26 cellular contexts compared by ENCODE assay signal in the genomic region with DNA sequence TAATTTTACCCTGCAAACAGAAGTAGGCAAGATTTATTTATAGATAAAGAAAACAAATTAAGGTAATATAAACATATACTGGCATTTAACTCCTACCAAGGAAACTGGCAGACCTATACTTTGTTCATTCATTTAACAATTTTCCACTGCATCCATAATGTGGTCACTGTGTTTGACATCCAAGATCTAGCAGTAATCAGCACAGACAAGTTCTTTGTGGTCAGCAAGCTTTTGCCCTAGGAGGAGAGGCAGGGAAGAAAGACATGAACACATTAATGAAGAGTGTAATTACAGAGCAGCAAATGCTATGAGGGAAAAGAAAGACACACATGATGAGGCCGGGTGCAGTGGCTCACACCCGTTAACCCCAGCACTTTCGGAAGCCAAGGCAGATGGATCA.
"Had no signal": no experiment of that assay in that cellular context is flagged by ENCODE, and none has a peak within 500 bp of the region (broad histone marks: within the 10 kb centered on the region; RNA-seq: fewer than 3 reads in every experiment).

No MANE protein-coding gene starts in this region.

- H3K27me3 ChIP-seq: body of pancreas, cardiac muscle cell, dorsolateral prefrontal cortex, gastrocnemius medialis, neural progenitor cell, suprapubic skin, tibial artery, upper lobe of right lung had no signal

- H3K27me3 Mint-ChIP-seq: activated naive CD8-positive, alpha-beta T cell had no signal

- H3K4me1 ChIP-seq: suprapubic skin, upper lobe of right lung had no signal

- H3K4me1 Mint-ChIP-seq: neural progenitor cell had no signal

- H3K36me3 ChIP-seq: cardiac muscle cell, neural progenitor cell had no signal

- H3K4me3 ChIP-seq: body of pancreas, cardiac muscle cell, coronary artery, dorsolateral prefrontal cortex, gastrocnemius medialis, neural progenitor cell, suprapubic skin, tibial artery, upper lobe of right lung had no signal

- H3K27ac Mint-ChIP-seq: neural progenitor cell; T-helper 2 cell treated with Interferon-gamma antibody and Interleukin-4, amounts not matched to agents 5 μg/mL and 100 μg/mL, for 36 hours had no signal

- ATAC-seq: activated CD4-positive, CD25-positive, alpha-beta regulatory T cell treated with anti-CD3 and anti-CD28 coated beads, Interleukin-2, amount 50 U/mL, for 24 hours; body of pancreas; gastrocnemius medialis; left cardiac atrium; left ventricle myocardium superior; right cardiac atrium; upper lobe of right lung had no signal

- H3K9me3 ChIP-seq: body of pancreas, gastrocnemius medialis, suprapubic skin, tibial artery, upper lobe of right lung had no signal

- H3K4me2 ChIP-seq: neural progenitor cell had no signal

- H2AFZ ChIP-seq: neural progenitor cell had no signal

- DNase-seq: activated CD4-positive, alpha-beta T cell treated with anti-CD3 and anti-CD28 coated beads for 48 hours; activated CD4-positive, alpha-beta T cell treated with anti-CD3 and anti-CD28 coated beads, Interleukin-2, amount 50 U/mL, for 48 hours; activated CD8-positive, alpha-beta memory T cell treated with anti-CD3 and anti-CD28 coated beads for 24 hours; activated effector memory CD4-positive, alpha-beta T cell treated with Interleukin-2 at 50 U/mL for 16 hours; activated naive CD4-positive, alpha-beta T cell treated with Interleukin-2 at 50 U/mL for 16 hours; anterior cingulate cortex; body of pancreas; dorsolateral prefrontal cortex; effector memory CD4-positive, alpha-beta T cell; gastrocnemius medialis; glutamatergic neuron; left cardiac atrium; left ventricle myocardium superior; right cardiac atrium; stimulated activated CD4-positive, alpha-beta T cell treated with anti-CD3 and anti-CD28 coated beads, Interleukin-15, amount 100 ng/mL, for 24 hours; stimulated activated CD4-positive, alpha-beta T cell treated with anti-CD3 and anti-CD28 coated beads, Interleukin-2, amount 100 ng/mL, for 24 hours; stimulated activated naive CD4-positive, alpha-beta T cell; tibial artery; upper lobe of right lung had no signal

- H3K9me3 Mint-ChIP-seq: neural progenitor cell; T-helper 2 cell treated with Interferon-gamma antibody and Interleukin-4, amounts not matched to agents 5 μg/mL and 100 μg/mL, for 36 hours had no signal

- H3K27ac ChIP-seq: body of pancreas, cardiac muscle cell, coronary artery, dorsolateral prefrontal cortex, gastrocnemius medialis, neural progenitor cell, suprapubic skin, tibial artery, upper lobe of right lung had no signal

- H3K4me3 Mint-ChIP-seq: activated naive CD8-positive, alpha-beta T cell; neural progenitor cell; T-helper 2 cell treated with Interferon-gamma antibody and Interleukin-4, amounts not matched to agents 5 μg/mL and 100 μg/mL, for 36 hours had no signal
